In genomic region chr15:40097968-40098476, GRCh38 we compare ENCODE assay signal across 8 cellular contexts.
A peak's percentile ranks its signal among the peaks of the same experiment; 100 is the strongest.
DNase-seq lines count a peak whose midpoint lies in the region; ATAC-seq and TF ChIP-seq lines count a peak whose summit lies in the region.

No MANE protein-coding gene starts in this region.

- H3K27me3 ChIP-seq in parathyroid adenoma (ENCODE audit: control insufficient read depth, insufficient read depth, low read length) = no peaks in the 10 kb centered on the region

- peak overlapping the region; percentile 82 to 89 for H3K27ac ChIP-seq in coronary artery
- H3K27ac ChIP-seq in parathyroid adenoma = peak overlapping the region; percentile 69

- no peak for TF ChIP-seq CTCF in coronary artery (IDR thresholded peaks at IDR 0.05)
- TF ChIP-seq CTCF in parathyroid adenoma (IDR thresholded peaks at IDR 0.05) = no peak
- no peak for TF ChIP-seq CTCF in GM10266 (IDR thresholded peaks at IDR 0.05; ENCODE audit: control insufficient read depth, insufficient read depth, low read depth, missing control alignments)

- peak overlapping the region; percentile 31 for H3K4me2 ChIP-seq in parathyroid adenoma (ENCODE audit: low read length)

- H3K79me2 ChIP-seq in parathyroid adenoma = no peaks in the 10 kb centered on the region

- ATAC-seq in GM19397 (IDR thresholded peaks at IDR 0.05; ENCODE audit: unreplicated experiment) (peak; percentile 9), HG02798 (IDR thresholded peaks at IDR 0.05; ENCODE audit: poor library complexity, unreplicated experiment) (no peak)

- H2AFZ ChIP-seq in parathyroid adenoma = peak overlapping the region; percentile 53

- H3K36me3 ChIP-seq in parathyroid adenoma (ENCODE audit: control insufficient read depth, insufficient read depth, low read length) = no peaks in the 10 kb centered on the region

- no peaks in the 10 kb centered on the region for H3K9me3 ChIP-seq in parathyroid adenoma (ENCODE audit: control insufficient read depth, low read length)

- H3K9ac ChIP-seq in parathyroid adenoma = no peak overlapping the region

- DNase-seq in NOMO-1 treated with DMSO at 0.1 percent for 48 hours (lab: John Stamatoyannopoulos, UW; ENCODE audit: unreplicated experiment) (peak; percentile 53), coronary artery (ENCODE audit: low spot score) (peak; percentile 77), GM10266 (ENCODE audit: extremely low spot score) (no peak), DMS153 treated with DMSO at 0.1 percent for 48 hours (lab: John Stamatoyannopoulos, UW; ENCODE audit: unreplicated experiment) (no peak), NCI-H526 treated with DMSO at 0.1 percent for 48 hours (lab: John Stamatoyannopoulos, UW) (no peak)

- H3K4me3 ChIP-seq in coronary artery (peak overlapping the region; percentile 34), parathyroid adenoma (ENCODE audit: low read depth, low read length) (no peak overlapping the region)

- H3K4me1 ChIP-seq in parathyroid adenoma = peaks cover 42% of the 10 kb centered on the region

Comparison
In these comparisons a context has a peak if more than half of its experiments do, and no peak if none do; other contexts are left out.
1. DNase-seq: peak in NOMO-1 treated with DMSO at 0.1 percent for 48 hours (single experiment) and coronary artery (single experiment); none in GM10266 (single experiment), DMS153 treated with DMSO at 0.1 percent for 48 hours (single experiment) and NCI-H526 treated with DMSO at 0.1 percent for 48 hours (single experiment).